Comparison of ENCODE assay signal across 1 cellular context in genomic region chr21:44817506-44817880, GRCh38.
TF ChIP-seq lines count a peak whose summit lies in the region.

No MANE protein-coding gene starts in this region.

TF ChIP-seq in HepG2, 621 proteins besides CTCF, POLR2A, EP300 and RAD21 (continued from another document and continues in another):
- TF ChIP-seq ZNF512B (CRISPR knock-in tag; IDR thresholded peaks at IDR 0.05; ENCODE audit: borderline replicate concordance) (no peak), ZNF10 (CRISPR knock-in tag; IDR thresholded peaks at IDR 0.05; ENCODE audit: borderline replicate concordance, low read depth) (no peak), SRSF1 (optimal IDR thresholded peaks at IDR 0.05; ENCODE audit: low read depth, low read length) (no peak), SYNCRIP (IDR thresholded peaks at IDR 0.05; ENCODE audit: insufficient read depth, low read depth, low read length) (no peak), ZNF577 (CRISPR knock-in tag; IDR thresholded peaks at IDR 0.05; ENCODE audit: borderline replicate concordance, low read depth) (no peak), ZNF576 (CRISPR knock-in tag; IDR thresholded peaks at IDR 0.05) (no peak), ATF6 (CRISPR knock-in tag; conservative IDR thresholded peaks at IDR 0.05) (no peak), MAZ (IDR thresholded peaks at IDR 0.05; ENCODE audit: borderline replicate concordance, low read depth, low read length) (peak; percentile 38; the same call in 1 of the 2 replicates), MAZ (CRISPR knock-in tag; IDR thresholded peaks at IDR 0.05; ENCODE audit: low read depth) (no peak), ATF5 (CRISPR knock-in tag; IDR thresholded peaks at IDR 0.05; ENCODE audit: low read depth) (no peak), ZFP1 (CRISPR knock-in tag; IDR thresholded peaks at IDR 0.05) (no peak), HOXA9 (CRISPR knock-in tag; IDR thresholded peaks at IDR 0.05; ENCODE audit: borderline replicate concordance) (no peak), SAP130 (CRISPR knock-in tag; IDR thresholded peaks at IDR 0.05; ENCODE audit: low read depth) (peak; percentile 56), NFIC (IDR thresholded peaks at IDR 0.05; ENCODE audit: low read length) (no peak), SP1 (IDR thresholded peaks at IDR 0.05) (no peak), SP1 (CRISPR knock-in tag; IDR thresholded peaks at IDR 0.05) (peak; percentile 56), ZNF235 (CRISPR knock-in tag; IDR thresholded peaks at IDR 0.05; ENCODE audit: borderline replicate concordance) (no peak), SPEN (CRISPR knock-in tag; IDR thresholded peaks at IDR 0.05; ENCODE audit: low read depth) (no peak), ZNF792 (CRISPR knock-in tag; IDR thresholded peaks at IDR 0.05) (no peak), SP4 (CRISPR knock-in tag; IDR thresholded peaks at IDR 0.05) (peak; percentile 37; the same call in 1 of the 2 replicates), ZBTB7A (CRISPR knock-in tag; IDR thresholded peaks at IDR 0.05) (no peak), NKX3-1 (CRISPR knock-in tag; IDR thresholded peaks at IDR 0.05) (no peak), U2AF2 (IDR thresholded peaks at IDR 0.05; ENCODE audit: low read depth, low read length) (no peak), ELK4 (CRISPR knock-in tag; IDR thresholded peaks at IDR 0.05; ENCODE audit: borderline replicate concordance) (no peak), DR1 (CRISPR knock-in tag; IDR thresholded peaks at IDR 0.05) (no peak), SMC3 (IDR thresholded peaks at IDR 0.05; ENCODE audit: low read length) (no peak), ZNF790 (CRISPR knock-in tag; IDR thresholded peaks at IDR 0.05; ENCODE audit: borderline replicate concordance) (no peak), SMAD1 (CRISPR knock-in tag; IDR thresholded peaks at IDR 0.05; ENCODE audit: borderline replicate concordance, low read depth) (no peak), TAF1 (CRISPR knock-in tag; IDR thresholded peaks at IDR 0.05) (no peak), RFXAP (CRISPR knock-in tag; IDR thresholded peaks at IDR 0.05; ENCODE audit: borderline replicate concordance) (no peak), ARID2 (CRISPR knock-in tag; IDR thresholded peaks at IDR 0.05; ENCODE audit: borderline replicate concordance) (no peak), FOXK1 (CRISPR knock-in tag; IDR thresholded peaks at IDR 0.05; ENCODE audit: borderline replicate concordance, low read depth) (no peak), ZBTB33 (CRISPR knock-in tag; IDR thresholded peaks at IDR 0.05) (peak; percentile 80), MIER2 (CRISPR knock-in tag; IDR thresholded peaks at IDR 0.05) (no peak), ZNF451 (CRISPR knock-in tag; IDR thresholded peaks at IDR 0.05) (no peak), FOXP1 (IDR thresholded peaks at IDR 0.05) (no peak), FOXP1 (CRISPR knock-in tag; IDR thresholded peaks at IDR 0.05) (no peak), AFF4 (CRISPR knock-in tag; IDR thresholded peaks at IDR 0.05) (no peak), SIN3B (IDR thresholded peaks at IDR 0.05; ENCODE audit: low read length) (no peak), CBX5 (CRISPR knock-in tag; IDR thresholded peaks at IDR 0.05; ENCODE audit: borderline replicate concordance) (no peak), ZNF770 (CRISPR knock-in tag; IDR thresholded peaks at IDR 0.05) (no peak), EZH2 (conservative IDR thresholded peaks at IDR 0.05; ENCODE audit: low read depth, low read length) (no peak), ZNF224 (CRISPR knock-in tag; IDR thresholded peaks at IDR 0.05) (no peak), ZFAT (CRISPR knock-in tag; conservative IDR thresholded peaks at IDR 0.05) (no peak), ETV5 (CRISPR knock-in tag; IDR thresholded peaks at IDR 0.05; ENCODE audit: borderline replicate concordance) (no peak), FOXK2 (IDR thresholded peaks at IDR 0.05) (no peak), NR1H2 (CRISPR knock-in tag; IDR thresholded peaks at IDR 0.05; ENCODE audit: borderline replicate concordance, low read depth) (no peak), DNMT3B (CRISPR knock-in tag; conservative IDR thresholded peaks at IDR 0.05) (no peak), NPAS2 (CRISPR knock-in tag; IDR thresholded peaks at IDR 0.05; ENCODE audit: borderline replicate concordance) (no peak), XRCC5 (optimal IDR thresholded peaks at IDR 0.05; ENCODE audit: low read length) (peak; percentile 20)
